ENCODE assay signal across 8 cellular contexts in genomic region chr1:233586301-233586700, GRCh38. TPM values are rescaled to one million over a fixed set of nuclear protein-coding genes. Genes with fewer than 3 reads are reported as not detected.
"Had no signal": no experiment of that assay in that cellular context is flagged by ENCODE, and none has a peak within 500 bp of the region (broad histone marks: within the 10 kb centered on the region; RNA-seq: fewer than 3 reads in every experiment).

No MANE protein-coding gene starts in this region.

- FAIRE-seq: HepG2, HTR-8/SVneo had no signal

- H3K4me1 ChIP-seq: HAP-1 had no signal

- H3K4me2 ChIP-seq: GM23338 had no signal

- ATAC-seq: GM23338, HCT116, HepG2 had no signal

- H3K4me3 ChIP-seq: GM23338, HAP-1 had no signal

- H3K36me3 ChIP-seq: HAP-1 had no signal

- H2AFZ ChIP-seq: GM23338 had no signal

- H3K9me3 ChIP-seq: HAP-1 had no signal

- DNase-seq: H7, KG1 had no signal

RNA-seq across cellular contexts. Expression of gene KCNK1, which starts 27.6 kb away (rescaled TPM):
- total RNA-seq: HepG2 had no signal
- polyA plus RNA-seq: HepG2, IgD-negative memory B cell had no signal
